Comparison of ENCODE assay signal across 8 cellular contexts in the genomic region with DNA sequence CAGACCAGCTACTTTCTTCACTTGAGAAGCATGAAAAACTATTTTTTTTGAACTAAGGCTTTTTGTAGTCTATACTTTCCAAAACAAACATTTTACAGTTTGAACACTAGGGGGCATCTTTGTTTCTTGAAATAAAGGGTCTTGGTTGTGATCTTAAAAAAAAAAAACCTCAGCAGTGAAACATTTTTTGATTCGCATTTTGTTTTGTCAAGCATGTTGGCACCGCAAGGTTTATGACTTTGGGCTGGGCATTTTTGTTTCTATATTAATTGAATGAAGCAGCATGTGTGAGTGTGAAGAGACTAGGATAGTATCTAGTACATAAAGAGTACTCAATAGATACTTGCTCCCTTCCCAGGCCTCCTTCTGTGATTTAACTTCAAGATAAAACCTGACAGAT. TPM values are rescaled to one million over a fixed set of nuclear protein-coding genes. Genes with fewer than 3 reads are reported as not detected.
DNase-seq lines count a peak whose midpoint lies in the region; ATAC-seq and TF ChIP-seq lines count a peak whose summit lies in the region.

No MANE protein-coding gene starts in this region.

- H2BK15ac ChIP-seq in H9 (ENCODE audit: low read depth, low read length) = no peak overlapping the region

- peaks cover 3 to 7% (median 5%) of the 10 kb centered on the region in 4 donors for H3K4me1 Mint-ChIP-seq in CD4-positive, alpha-beta memory T cell
- H3K4me1 Mint-ChIP-seq in H9 = peaks cover 7 to 9% of the 10 kb centered on the region in 2 experiments

- no peak overlapping the region for H2AFZ ChIP-seq in H9 (ENCODE audit: low read length)
- H2AFZ ChIP-seq in mammary epithelial cell (ENCODE audit: low read depth, low read length) = no peak overlapping the region

- CTCF ChIA-PET in CD4-positive, alpha-beta memory T cell (lab: Charles Lee; ENCODE audit: partially characterized antibody) = interaction anchor here (0.6 to 3.8 kb wide), 24 partner anchors 11 to 851 kb away, joined by 3 to 54 read pairs (median 3); no protein-coding TSS in a partner anchor
- CTCF ChIA-PET in mammary epithelial cell (lab: Charles Lee; ENCODE audit: low non-redundant PET) = interaction anchor here (0.6 to 1.0 kb wide), 3 partner anchors 413 to 740 kb away, joined by 3 to 8 read pairs (median 7); no protein-coding TSS in a partner anchor

- H3K4me2 ChIP-seq in H9 (ENCODE audit: insufficient read depth, insufficient read length, low read length) = no peak overlapping the region
- no peak overlapping the region for H3K4me2 ChIP-seq in mammary epithelial cell (ENCODE audit: insufficient read depth, low read depth, low read length)

- no CpG with 5 or more reads among the region's 2 CpGs for WGBS in H9 (ENCODE audit: extremely low coverage, insufficient read length, low lambda C conversion rate)
- 10% methylated on average over 2 of the region's 2 CpGs for WGBS in mammary epithelial cell (ENCODE audit: low coverage, missing lambda C conversion rate)
- 17% methylated on average over 2 of the region's 2 CpGs for WGBS in liver

- peak; percentile 78 to 80 for TF ChIP-seq RAD21 in liver (IDR thresholded peaks at IDR 0.05)

- dilution Hi-C loops in mammary epithelial cell (cut with HindIII; ENCODE audit: low sequenced_read_pairs) = no loop called here

- no peak overlapping the region for H3K4me3 ChIP-seq in CD4-positive, alpha-beta memory T cell (ENCODE audit: low read length in 2 of 2)
- H3K4me3 ChIP-seq in mammary epithelial cell (replicated peaks in 1 of 3; ENCODE audit: insufficient read depth in 1 of 3, low read depth in 2 of 3, low read length in 3 of 3) = no peak overlapping the region
- H3K4me3 ChIP-seq in liver (ENCODE audit: low read depth in 1 of 3, low read length in 3 of 3) = no peak overlapping the region

- H3K36me3 Mint-ChIP-seq in CD4-positive, alpha-beta memory T cell = peaks cover 18 to 19% of the 10 kb centered on the region in 2 donors
- no peaks in the 10 kb centered on the region for H3K36me3 Mint-ChIP-seq in H9 (ENCODE audit: insufficient read depth in 1 of 3, low read depth in 3 of 3)

- H4K5ac ChIP-seq in H9 (ENCODE audit: insufficient read length, low read depth, low read length) = no peak overlapping the region

- in situ Hi-C loops in mammary epithelial cell (cut with MboI; ENCODE audit: low sequenced_read_pairs in 2 of 2) = no loop called here

- ATAC-seq in GM18517 (IDR thresholded peaks at IDR 0.05; ENCODE audit: unreplicated experiment) = no peak
- no peak for ATAC-seq in HG03432 (IDR thresholded peaks at IDR 0.05; ENCODE audit: unreplicated experiment)

- peak overlapping the region in 4 of 7 donors; percentile 5 to 73 (median 7) for H3K27ac Mint-ChIP-seq in CD4-positive, alpha-beta memory T cell
- no peak overlapping the region; a peak in 1 of 7 replicates for H3K27ac Mint-ChIP-seq in H9

- H3K4me1 ChIP-seq in CD4-positive, alpha-beta memory T cell (ENCODE audit: insufficient read depth, low read length) = no peaks in the 10 kb centered on the region
- peaks cover 4% of the 10 kb centered on the region; the same call in 1 of the 2 replicates for H3K4me1 ChIP-seq in H9 (ENCODE audit: insufficient read depth, low read length)
- peaks cover 7% of the 10 kb centered on the region for H3K4me1 ChIP-seq in mammary epithelial cell (ENCODE audit: insufficient read depth, low read length)
- H3K4me1 ChIP-seq in liver (ENCODE audit: control insufficient read depth in 4 of 4, insufficient read depth in 4 of 4, low read length in 3 of 4) = peaks cover 2 to 31% (median 7%) of the 10 kb centered on the region in 4 donors

- TF ChIP-seq CTCF in H9 (conservative IDR thresholded peaks at IDR 0.05) = peak; percentile 79
- peak; percentile 44 to 48 for TF ChIP-seq CTCF in mammary epithelial cell (conservative IDR thresholded peaks at IDR 0.05 in 1 of 2, IDR thresholded peaks at IDR 0.05 in 1 of 2; ENCODE audit: extremely low read depth in 1 of 2, insufficient read depth in 1 of 2, low read depth in 1 of 2, low read length in 2 of 2)
- peak; percentile 52 for TF ChIP-seq CTCF in liver (IDR thresholded peaks at IDR 0.05; ENCODE audit: low read depth, low read length, missing input control)

- H2AK5ac ChIP-seq in H9 (ENCODE audit: insufficient read length, low read length) = no peak overlapping the region

- no peaks in the 10 kb centered on the region for H3K79me1 ChIP-seq in H9 (ENCODE audit: insufficient read depth, low read depth, low read length, poor library complexity, severe bottlenecking)

- no peak overlapping the region for H3K56ac ChIP-seq in H9 (ENCODE audit: insufficient read length, low read depth, low read length)

- H3K9ac ChIP-seq in H9 (ENCODE audit: extremely low read depth, insufficient read length, low read length) (no peak overlapping the region), mammary epithelial cell (ENCODE audit: insufficient read depth, low read length) (no peak overlapping the region), liver (ENCODE audit: low read depth in 1 of 2, low read length in 2 of 2) (peak overlapping the region in 1 of 2 donors; percentile 38)

- H4K20me1 ChIP-seq in H9 (ENCODE audit: control insufficient read depth, insufficient read depth, insufficient read length) (no peaks in the 10 kb centered on the region), mammary epithelial cell (ENCODE audit: insufficient read depth, low read length) (no peaks in the 10 kb centered on the region)

- no TSS peak for BruUV-seq in mammary epithelial cell (replicated peaks; lab: Mats Ljungman, UMichigan)

- H3K23ac ChIP-seq in H9 (ENCODE audit: insufficient read length, low read depth, low read length) = no peak overlapping the region

- H3K27ac ChIP-seq in CD4-positive, alpha-beta memory T cell (ENCODE audit: low read depth, low read length) = no peak overlapping the region
- no peak overlapping the region for H3K27ac ChIP-seq in H9 (ENCODE audit: insufficient read length, low read depth, low read length)
- no peak overlapping the region for H3K27ac ChIP-seq in mammary epithelial cell (ENCODE audit: insufficient read depth, low read depth, low read length)
- H3K27ac ChIP-seq in liver (ENCODE audit: low read depth in 1 of 2, low read length in 2 of 2) = no peak overlapping the region

- H3K27me3 ChIP-seq in CD4-positive, alpha-beta memory T cell (ENCODE audit: insufficient read depth, low read length) = no peaks in the 10 kb centered on the region
- no peaks in the 10 kb centered on the region for H3K27me3 ChIP-seq in H9 (ENCODE audit: insufficient read depth, low read length)
- H3K27me3 ChIP-seq in mammary epithelial cell (ENCODE audit: insufficient read depth, low read length) = no peaks in the 10 kb centered on the region
- H3K27me3 ChIP-seq in liver (ENCODE audit: control insufficient read depth in 4 of 4, insufficient read depth in 4 of 4, low read length in 3 of 4) = no peaks in the 10 kb centered on the region

- H3K14ac ChIP-seq in H9 (ENCODE audit: insufficient read depth, low read length) = no peak overlapping the region

- no peak overlapping the region for H3K18ac ChIP-seq in H9 (ENCODE audit: insufficient read length, low read depth, low read length)

- intact Hi-C loops in CD4-positive, alpha-beta memory T cell (cut with micrococcal nuclease) = loop anchor here (1.0 to 10.0 kb wide), 6 partner anchors 81 to 800 kb away; a partner anchor contains a TSS
- intact Hi-C loops in mammary epithelial cell (cut with micrococcal nuclease) = loop anchor here (1.0 to 5.0 kb wide), 5 partner anchors 81 to 802 kb away; no protein-coding TSS in a partner anchor

- no peak overlapping the region for H2BK120ac ChIP-seq in H9 (ENCODE audit: low read depth, low read length, poor library complexity, severe bottlenecking)

- no peak overlapping the region for H3K4ac ChIP-seq in H9 (ENCODE audit: low read depth, low read length)

- no peaks in the 10 kb centered on the region for H3K9me3 Mint-ChIP-seq in CD4-positive, alpha-beta memory T cell
- H3K9me3 Mint-ChIP-seq in H9 = no peaks in the 10 kb centered on the region

- no peak overlapping the region for H2BK20ac ChIP-seq in H9 (ENCODE audit: low read depth, low read length, poor library complexity, severe bottlenecking)

- H3T11ph ChIP-seq in H9 (ENCODE audit: low read length) = no peak overlapping the region

- no peak overlapping the region for H4K8ac ChIP-seq in H9 (replicated peaks; ENCODE audit: insufficient read length, low read depth, low read length)

- peak in 4 of 5 donors; percentile 49 to 59 (median 56) for DNase-seq in CD4-positive, alpha-beta memory T cell
- DNase-seq in H9 = no peak
- DNase-seq in NCI-H748 treated with DMSO at 0.1 percent for 48 hours (lab: John Stamatoyannopoulos, UW) = peak; percentile 53
- DNase-seq in mammary epithelial cell = peak; percentile 27
- DNase-seq in COLO668 (lab: John Stamatoyannopoulos, UW; ENCODE audit: unreplicated experiment) = no peak

- no peaks in the 10 kb centered on the region for H3K36me3 ChIP-seq in CD4-positive, alpha-beta memory T cell (ENCODE audit: insufficient read depth, low read length)
- H3K36me3 ChIP-seq in mammary epithelial cell (ENCODE audit: insufficient read depth, low read length) (no peaks in the 10 kb centered on the region), liver (ENCODE audit: control insufficient read depth in 4 of 4, insufficient read depth in 3 of 4, low read depth in 1 of 4, low read length in 3 of 4) (no peaks in the 10 kb centered on the region)

- H3K27me3 Mint-ChIP-seq in CD4-positive, alpha-beta memory T cell = no peaks in the 10 kb centered on the region
- no peaks in the 10 kb centered on the region for H3K27me3 Mint-ChIP-seq in H9 (ENCODE audit: low read depth)

- no peaks in the 10 kb centered on the region for H3K9me3 ChIP-seq in CD4-positive, alpha-beta memory T cell (ENCODE audit: control insufficient read depth in 1 of 2, low read length in 2 of 2)
- H3K9me3 ChIP-seq in H9 (ENCODE audit: control insufficient read depth, low read depth, low read length) = no peaks in the 10 kb centered on the region
- H3K9me3 ChIP-seq in mammary epithelial cell (replicated peaks; ENCODE audit: insufficient read depth, low read length) = no peaks in the 10 kb centered on the region
- no peaks in the 10 kb centered on the region for H3K9me3 ChIP-seq in liver (ENCODE audit: control insufficient read depth in 4 of 4, low read length in 3 of 4)

- no peak overlapping the region for H4K91ac ChIP-seq in H9 (ENCODE audit: insufficient read length, low read depth, low read length)

- H3K23me2 ChIP-seq in H9 (ENCODE audit: insufficient read length, low read depth, low read length, poor library complexity, severe bottlenecking) = no peaks in the 10 kb centered on the region

- POLR2A ChIA-PET in CD4-positive, alpha-beta memory T cell (lab: Charles Lee; ENCODE audit: partially characterized antibody) = interaction anchor here (1.0 kb wide), 2 partner anchors 426 to 740 kb away, joined by 3 read pairs; no protein-coding TSS in a partner anchor

- H2BK12ac ChIP-seq in H9 (ENCODE audit: insufficient read length, low read depth, low read length) = no peak overlapping the region

- no peaks in the 10 kb centered on the region for H3K79me2 ChIP-seq in H9 (ENCODE audit: insufficient read depth, low read length)
- H3K79me2 ChIP-seq in mammary epithelial cell (ENCODE audit: insufficient read depth, low read length) = no peaks in the 10 kb centered on the region

- H3K4me3 Mint-ChIP-seq in CD4-positive, alpha-beta memory T cell = peak overlapping the region in 1 of 8 donors; percentile 58
- no peak overlapping the region for H3K4me3 Mint-ChIP-seq in H9

- H2BK5ac ChIP-seq in H9 (ENCODE audit: insufficient read length, low read length) = no peak overlapping the region

RNA-seq across cellular contexts. Expression of a gene that starts 31.6 kb away (rescaled TPM):
- under 1 TPM in 1 of 2 experiments, not detected in 1; 0.41 TPM for total RNA-seq in CD4-positive, alpha-beta memory T cell
- polyA plus RNA-seq in CD4-positive, alpha-beta memory T cell = not detected
- total RNA-seq in H9 (2021) = not detected in 2 replicates
- total RNA-seq in mammary epithelial cell = not detected
- polyA plus RNA-seq in mammary epithelial cell = not detected
- polyA minus RNA-seq in mammary epithelial cell = not detected
- 10 to 100 TPM; 16.9 to 76.4 TPM for total RNA-seq in liver
- polyA plus RNA-seq in liver = 10 to 100 TPM; 26.8 to 50.7 TPM

Comparison
In these comparisons a context has a peak if more than half of its experiments do, and no peak if none do; other contexts are left out.
1. DNase-seq: peak in CD4-positive, alpha-beta memory T cell (4 of 5), NCI-H748 treated with DMSO at 0.1 percent for 48 hours (single experiment) and mammary epithelial cell (single experiment); none in H9 (single experiment) and COLO668 (single experiment).
2. H3K27ac Mint-ChIP-seq: peak in CD4-positive, alpha-beta memory T cell (4 of 7); none in H9 (0 of 3).
3. RNA of a gene that starts 31.6 kb away (total RNA-seq): 16.9 to 76.4 TPM in liver; 0.41 TPM in CD4-positive, alpha-beta memory T cell, not detected in H9 and not detected in mammary epithelial cell; every median in the first group is over 10 times any median in the second.
4. Peak in every context shown above with its lines, with median percentiles within 50 percentile points of each other: CTCF ChIP-seq.